In genomic region chr6:132490024-132490423, GRCh38 we compare ENCODE assay signal across 11 cellular contexts. TPM values are rescaled to one million over a fixed set of nuclear protein-coding genes. Genes with fewer than 3 reads are reported as not detected.
DNase-seq lines count a peak whose midpoint lies in the region; ATAC-seq lines count a peak whose summit lies in the region.
"Had no signal": no experiment of that assay in that cellular context is flagged by ENCODE, and none has a peak within 500 bp of the region (broad histone marks: within the 10 kb centered on the region; RNA-seq: fewer than 3 reads in every experiment).

No MANE protein-coding gene starts in this region.

- H3K27me3 Mint-ChIP-seq in CD4-positive, CD25-positive, alpha-beta regulatory T cell, result no peaks in the 10 kb centered on the region
- no peaks in the 10 kb centered on the region for H3K27me3 Mint-ChIP-seq in activated CD8-positive, alpha-beta T cell treated with anti-CD3 and anti-CD28 coated beads, Interleukin-2, amount 10 ng/mL, durations not matched to agents 7 days and 5 days (ENCODE audit: low read depth)
- no peaks in the 10 kb centered on the region for H3K27me3 Mint-ChIP-seq in T-helper 17 cell

- H2AFZ ChIP-seq in mesenchymal stem cell (ENCODE audit: low read depth, low read length), result no peak overlapping the region
- H2AFZ ChIP-seq: PC-9 had no signal

- H3K4me3 ChIP-seq in CD4-positive, CD25-positive, alpha-beta regulatory T cell (ENCODE audit: low read depth, low read length), result no peak overlapping the region
- peak overlapping the region in 1 of 2 experiments; percentile 71 for H3K4me3 ChIP-seq in mesenchymal stem cell (ENCODE audit: insufficient read depth in 1 of 2, low read depth in 1 of 2, low read length in 2 of 2)
- H3K4me3 ChIP-seq: PC-9 had no signal

- no peak for ATAC-seq in CD4-positive, CD25-positive, alpha-beta regulatory T cell (ENCODE audit: low read depth in 2 of 2)
- ATAC-seq in GM21576 (IDR thresholded peaks at IDR 0.05; ENCODE audit: unreplicated experiment) (peak; percentile 31), T-helper 17 cell (no peak)
- ATAC-seq in activated CD8-positive, alpha-beta T cell treated with anti-CD3 and anti-CD28 coated beads, Interleukin-2, amount 10 ng/mL, durations not matched to agents 7 days and 5 days, result no peak

- no peak overlapping the region for H3K4me3 Mint-ChIP-seq in CD4-positive, CD25-positive, alpha-beta regulatory T cell
- no peak overlapping the region for H3K4me3 Mint-ChIP-seq in activated CD8-positive, alpha-beta T cell treated with anti-CD3 and anti-CD28 coated beads, Interleukin-2, amount 10 ng/mL, durations not matched to agents 7 days and 5 days
- H3K4me3 Mint-ChIP-seq in T-helper 17 cell, result no peak overlapping the region

- H3K27me3 ChIP-seq in CD4-positive, CD25-positive, alpha-beta regulatory T cell (ENCODE audit: control insufficient read depth, insufficient read depth, low read length), result no peaks in the 10 kb centered on the region
- H3K27me3 ChIP-seq in mesenchymal stem cell (ENCODE audit: control insufficient read depth in 1 of 2, insufficient read depth in 1 of 2, low read length in 2 of 2), result no peaks in the 10 kb centered on the region

- no peak overlapping the region for H4K91ac ChIP-seq in mesenchymal stem cell (ENCODE audit: low read length)

- in situ Hi-C loops in SK-MEL-5 (cut with HindIII; ENCODE audit: low pct_unique_long_range_greater_than_20kb, low sequenced_read_pairs), result no loop called here

- no peak overlapping the region for H2AK5ac ChIP-seq in mesenchymal stem cell (ENCODE audit: low read length, severe bottlenecking)

- no peak for DNase-seq in CD4-positive, CD25-positive, alpha-beta regulatory T cell
- DNase-seq in SK-MEL-5 (ENCODE audit: low read depth, low spot score) (peak; percentile 89), mesenchymal stem cell (peak; percentile 52), GDM1 (lab: John Stamatoyannopoulos, UW) (no peak), NCI-H187 treated with DMSO at 0.1 percent for 48 hours (lab: John Stamatoyannopoulos, UW) (no peak), T-helper 17 cell (no peak)
- no peak for DNase-seq in activated CD8-positive, alpha-beta T cell treated with anti-CD3 and anti-CD28 coated beads, Interleukin-2, amount 10 ng/mL, durations not matched to agents 7 days and 5 days
- DNase-seq: DMS 273 treated with DMSO at 0.1 percent for 48 hours, PC-9 had no signal

- H4K8ac ChIP-seq in mesenchymal stem cell (ENCODE audit: low read length), result peak overlapping the region; percentile 19

- peak overlapping the region in 2 of 3 donors; percentile 50 to 82 for H3K27ac Mint-ChIP-seq in CD4-positive, CD25-positive, alpha-beta regulatory T cell
- H3K27ac Mint-ChIP-seq in activated CD8-positive, alpha-beta T cell treated with anti-CD3 and anti-CD28 coated beads, Interleukin-2, amount 10 ng/mL, durations not matched to agents 7 days and 5 days, result no peak overlapping the region
- no peak overlapping the region for H3K27ac Mint-ChIP-seq in T-helper 17 cell

- H3K36me3 Mint-ChIP-seq in CD4-positive, CD25-positive, alpha-beta regulatory T cell, result peaks cover 28% of the 10 kb centered on the region
- peaks cover 12% of the 10 kb centered on the region for H3K36me3 Mint-ChIP-seq in activated CD8-positive, alpha-beta T cell treated with anti-CD3 and anti-CD28 coated beads, Interleukin-2, amount 10 ng/mL, durations not matched to agents 7 days and 5 days (ENCODE audit: low read depth)
- H3K36me3 Mint-ChIP-seq in T-helper 17 cell (ENCODE audit: low read depth), result peaks cover 3% of the 10 kb centered on the region

- peak overlapping the region; percentile 92 for H3K9ac ChIP-seq in mesenchymal stem cell (ENCODE audit: low read length)

- H3K9me3 ChIP-seq in CD4-positive, CD25-positive, alpha-beta regulatory T cell (ENCODE audit: control insufficient read depth in 2 of 2, low read length in 2 of 2), result no peaks in the 10 kb centered on the region
- H3K9me3 ChIP-seq in mesenchymal stem cell (ENCODE audit: control insufficient read depth, low read length), result peaks cover 16% of the 10 kb centered on the region
- H3K9me3 ChIP-seq in T-helper 17 cell (ENCODE audit: control insufficient read depth, low read length, poor library complexity, severe bottlenecking), result no peaks in the 10 kb centered on the region

- H3K18ac ChIP-seq in mesenchymal stem cell (ENCODE audit: low read depth in 1 of 2, low read length in 2 of 2), result peak overlapping the region in 1 of 2 experiments; percentile 9

- WGBS in mesenchymal stem cell, result 47% methylated on average over 6 of the region's 6 CpGs

- H3K4me1 ChIP-seq in CD4-positive, CD25-positive, alpha-beta regulatory T cell (ENCODE audit: control insufficient read depth, insufficient read depth, low read length, poor library complexity, severe bottlenecking), result peaks cover 30% of the 10 kb centered on the region
- H3K4me1 ChIP-seq in mesenchymal stem cell (ENCODE audit: control insufficient read depth, insufficient read depth, low read depth, low read length), result peaks cover 8% of the 10 kb centered on the region

- CTCF ChIA-PET in activated CD8-positive, alpha-beta T cell treated with anti-CD3 and anti-CD28 coated beads, Interleukin-2, amount 10 ng/mL, durations not matched to agents 7 days and 5 days (lab: Charles Lee), result interaction anchor here (1.8 to 10.1 kb wide), 2 partner anchors 190 to 211 kb away, joined by 5 to 195 read pairs; no protein-coding TSS in a partner anchor

- POLR2A ChIA-PET in activated CD8-positive, alpha-beta T cell treated with anti-CD3 and anti-CD28 coated beads, Interleukin-2, amount 10 ng/mL, durations not matched to agents 7 days and 5 days (lab: Charles Lee), result no interaction called here

- peaks cover 14 to 31% (median 21%) of the 10 kb centered on the region in 4 donors for H3K4me1 Mint-ChIP-seq in CD4-positive, CD25-positive, alpha-beta regulatory T cell
- peaks cover 8% of the 10 kb centered on the region for H3K4me1 Mint-ChIP-seq in activated CD8-positive, alpha-beta T cell treated with anti-CD3 and anti-CD28 coated beads, Interleukin-2, amount 10 ng/mL, durations not matched to agents 7 days and 5 days (ENCODE audit: low read depth)
- peaks cover 20% of the 10 kb centered on the region for H3K4me1 Mint-ChIP-seq in T-helper 17 cell

- H2BK5ac ChIP-seq in mesenchymal stem cell (ENCODE audit: low read depth, low read length, poor library complexity, severe bottlenecking), result no peak overlapping the region

- H3K36me3 ChIP-seq in CD4-positive, CD25-positive, alpha-beta regulatory T cell (ENCODE audit: control insufficient read depth, insufficient read depth, low read length), result peaks cover 5% of the 10 kb centered on the region
- peaks cover 13 to 39% of the 10 kb centered on the region in 2 experiments for H3K36me3 ChIP-seq in mesenchymal stem cell (ENCODE audit: control insufficient read depth in 1 of 2, insufficient read depth in 2 of 2, low read depth in 1 of 2, low read length in 2 of 2)

- no peak overlapping the region for H3K27ac ChIP-seq in CD4-positive, CD25-positive, alpha-beta regulatory T cell (ENCODE audit: insufficient read depth, low read length, poor library complexity, severe bottlenecking)
- H3K27ac ChIP-seq in mesenchymal stem cell (ENCODE audit: low read length, poor library complexity, severe bottlenecking), result no peak overlapping the region
- H3K27ac ChIP-seq: PC-9 had no signal

- H2BK15ac ChIP-seq in mesenchymal stem cell (ENCODE audit: low read depth, poor library complexity, severe bottlenecking), result no peak overlapping the region

- no peak overlapping the region for H3K4me2 ChIP-seq in mesenchymal stem cell (ENCODE audit: low read length, poor library complexity, severe bottlenecking)
- H3K4me2 ChIP-seq: PC-9 had no signal

- no peak overlapping the region for H3K23ac ChIP-seq in mesenchymal stem cell (ENCODE audit: low read length in 2 of 2)

- H2BK120ac ChIP-seq in mesenchymal stem cell (ENCODE audit: low read depth, low read length), result no peak overlapping the region

- H2BK12ac ChIP-seq in mesenchymal stem cell (ENCODE audit: low read length in 2 of 2), result no peak overlapping the region

- peaks cover 0 to 4% (median 0%) of the 10 kb centered on the region in 7 donors for H3K9me3 Mint-ChIP-seq in CD4-positive, CD25-positive, alpha-beta regulatory T cell
- no peaks in the 10 kb centered on the region for H3K9me3 Mint-ChIP-seq in activated CD8-positive, alpha-beta T cell treated with anti-CD3 and anti-CD28 coated beads, Interleukin-2, amount 10 ng/mL, durations not matched to agents 7 days and 5 days (ENCODE audit: insufficient read depth)

- H3K14ac ChIP-seq in mesenchymal stem cell (ENCODE audit: low read length in 2 of 2), result no peak overlapping the region

- H3K79me1 ChIP-seq in mesenchymal stem cell (replicated peaks; ENCODE audit: low read length, poor library complexity, severe bottlenecking), result peaks cover 27% of the 10 kb centered on the region

- no peak overlapping the region for H3K4ac ChIP-seq in mesenchymal stem cell (ENCODE audit: low read depth in 1 of 2, low read length in 2 of 2)

RNA-seq across cellular contexts. Expression of gene STX7, which starts 22.9 kb away (rescaled TPM):
- 20.2 TPM for total RNA-seq in CD4-positive, CD25-positive, alpha-beta regulatory T cell
- 10 to 100 TPM; 14.8 to 19.8 (median 18.9) TPM for polyA plus RNA-seq in CD4-positive, CD25-positive, alpha-beta regulatory T cell
- total RNA-seq in SK-MEL-5 (2014; rRNA removed; shearing (Covaris generic)), result 87.6 and 107 TPM in 2 replicates
- 63.6 and 72.0 TPM in 2 replicates for polyA plus RNA-seq in SK-MEL-5 (2015; cell fraction: cytosol; rRNA removed)
- polyA plus RNA-seq in SK-MEL-5 (2015; cell fraction: nucleus; rRNA removed), result 38.1 and 69.9 TPM in 2 replicates
- polyA plus RNA-seq in mesenchymal stem cell (2013, experiment 1 of 2), result 32.9 TPM
- polyA plus RNA-seq in mesenchymal stem cell (2013, experiment 2 of 2), result 31.0 TPM
- 10 to 100 TPM; 16.0 to 16.4 TPM for total RNA-seq in activated CD8-positive, alpha-beta T cell treated with anti-CD3 and anti-CD28 coated beads, Interleukin-2, amount 10 ng/mL, durations not matched to agents 7 days and 5 days
- total RNA-seq in T-helper 17 cell, result 10 to 100 TPM; 17.3 to 18.4 TPM

RNA-seq across cellular contexts. Expression of gene TAAR9, which starts 48.1 kb away (rescaled TPM):
- not detected for total RNA-seq in CD4-positive, CD25-positive, alpha-beta regulatory T cell
- not detected for polyA plus RNA-seq in CD4-positive, CD25-positive, alpha-beta regulatory T cell
- not detected in 2 replicates for total RNA-seq in SK-MEL-5 (2014; rRNA removed; shearing (Covaris generic))
- not detected in 2 replicates for polyA plus RNA-seq in SK-MEL-5 (2015; cell fraction: cytosol; rRNA removed)
- polyA plus RNA-seq in SK-MEL-5 (2015; cell fraction: nucleus; rRNA removed), result not detected in 2 replicates
- polyA plus RNA-seq in mesenchymal stem cell (2013, experiment 1 of 2), result not detected
- polyA plus RNA-seq in mesenchymal stem cell (2013, experiment 2 of 2), result not detected
- not detected for total RNA-seq in activated CD8-positive, alpha-beta T cell treated with anti-CD3 and anti-CD28 coated beads, Interleukin-2, amount 10 ng/mL, durations not matched to agents 7 days and 5 days
- not detected for total RNA-seq in T-helper 17 cell
- total RNA-seq: PC-9 had no signal
- polyA plus RNA-seq: esophagus had no signal

Comparison
In these comparisons a context has a peak if more than half of its experiments do, and no peak if none do; other contexts are left out.
1. DNase-seq: peak in SK-MEL-5 (single experiment) and mesenchymal stem cell (single experiment); none in CD4-positive, CD25-positive, alpha-beta regulatory T cell (0 of 3), activated CD8-positive, alpha-beta T cell treated with anti-CD3 and anti-CD28 coated beads, Interleukin-2, amount 10 ng/mL, durations not matched to agents 7 days and 5 days (single experiment), GDM1 (single experiment), NCI-H187 treated with DMSO at 0.1 percent for 48 hours (single experiment) and T-helper 17 cell (0 of 3).
2. H3K27ac Mint-ChIP-seq: peak in CD4-positive, CD25-positive, alpha-beta regulatory T cell (2 of 3); none in activated CD8-positive, alpha-beta T cell treated with anti-CD3 and anti-CD28 coated beads, Interleukin-2, amount 10 ng/mL, durations not matched to agents 7 days and 5 days (single experiment) and T-helper 17 cell (single experiment).